1 cellular context compared by ENCODE assay signal in the genomic region with DNA sequence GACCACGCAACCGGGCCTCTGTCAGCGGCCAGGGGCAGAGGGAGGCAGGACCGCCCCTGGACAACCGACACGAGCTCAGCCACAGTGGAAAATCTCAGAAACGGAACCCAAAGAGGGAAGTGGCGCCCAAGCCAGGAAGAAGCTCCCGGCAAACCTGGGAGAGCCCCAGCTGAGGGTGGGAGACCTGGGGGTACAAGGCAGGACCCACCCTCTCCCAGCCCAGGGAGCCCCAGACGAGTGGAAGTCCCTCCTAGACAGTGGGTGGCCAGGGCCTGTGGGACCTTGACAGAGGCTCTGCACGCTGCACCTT.
TF ChIP-seq lines count a peak whose summit lies in the region.

No MANE protein-coding gene starts in this region.

TF ChIP-seq in H1, 55 proteins besides CTCF, POLR2A, EP300 and RAD21:
- TF ChIP-seq GTF2F1 (IDR thresholded peaks at IDR 0.05; ENCODE audit: borderline replicate concordance, low read depth, low read length): no peak
- TF ChIP-seq CTBP2 (IDR thresholded peaks at IDR 0.05; ENCODE audit: borderline replicate concordance, insufficient read depth, insufficient read length, low read length): no peak
- no peak for TF ChIP-seq TAF7 (optimal IDR thresholded peaks at IDR 0.05; ENCODE audit: borderline replicate concordance, low read depth, low read length)
- no peak for TF ChIP-seq SP2 (IDR thresholded peaks at IDR 0.05; ENCODE audit: low read length)
- TF ChIP-seq EGR1 (IDR thresholded peaks at IDR 0.05; ENCODE audit: borderline replicate concordance, low read depth, low read length): no peak
- no peak for TF ChIP-seq JUND (IDR thresholded peaks at IDR 0.05; ENCODE audit: low read length)
- TF ChIP-seq CEBPB (IDR thresholded peaks at IDR 0.05; ENCODE audit: low read depth, low read length): no peak
- TF ChIP-seq RNF2 (IDR thresholded peaks at IDR 0.05; ENCODE audit: borderline replicate concordance, low read depth, low read length, missing control alignments, poor library complexity, severe bottlenecking): no peak
- no peak for TF ChIP-seq NANOG (IDR thresholded peaks at IDR 0.05; ENCODE audit: insufficient read depth, low read depth, low read length, poor library complexity, severe bottlenecking)
